6 cellular contexts compared by ENCODE assay signal in the genomic region with DNA sequence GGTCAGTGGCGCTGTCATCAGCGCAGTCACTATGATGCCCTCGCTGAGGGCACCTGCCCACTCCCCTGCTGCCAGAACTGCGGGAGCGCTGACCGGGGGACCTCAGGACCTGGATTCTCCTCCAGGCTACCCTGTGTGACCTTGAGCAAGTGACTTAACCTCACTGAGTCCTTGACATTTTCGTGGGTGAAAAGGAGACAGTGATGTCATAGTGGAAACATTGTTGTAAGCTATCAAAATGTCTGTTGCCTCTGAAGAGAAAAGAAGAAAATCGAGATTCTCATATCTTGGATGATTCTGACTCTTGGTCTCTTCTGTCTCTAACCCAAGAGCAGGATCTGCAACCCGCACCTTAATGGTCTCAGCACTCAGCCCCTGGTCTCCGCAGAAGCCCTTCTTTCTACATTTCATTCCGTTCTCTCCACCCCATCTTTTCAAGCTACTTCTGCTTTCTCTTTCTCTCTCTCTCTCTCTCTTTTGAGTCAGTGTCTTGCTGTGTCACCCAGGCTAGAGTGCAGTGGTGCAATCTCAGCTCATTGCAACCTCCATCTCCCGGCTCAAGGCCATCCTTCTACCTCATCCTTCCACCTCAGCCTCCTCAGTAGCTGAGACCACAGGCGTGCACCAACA. TPM values are rescaled to one million over a fixed set of nuclear protein-coding genes. Genes with fewer than 3 reads are reported as not detected.
DNase-seq lines count a peak whose midpoint lies in the region; ATAC-seq and TF ChIP-seq lines count a peak whose summit lies in the region.

No MANE protein-coding gene starts in this region.

- no peaks in the 10 kb centered on the region for H3K9me3 ChIP-seq in lung (ENCODE audit: control insufficient read depth in 2 of 2, insufficient read depth in 1 of 2, low read length in 1 of 2)

- H3K27ac ChIP-seq in lung (ENCODE audit: low read depth in 1 of 2, low read length in 1 of 2), result peak overlapping the region; percentile 51 to 84

- ATAC-seq in GM18519 (IDR thresholded peaks at IDR 0.05; ENCODE audit: low FRiP score, unreplicated experiment) (peak; percentile 25), HG03432 (IDR thresholded peaks at IDR 0.05; ENCODE audit: unreplicated experiment) (peak; percentile 34), lung (ENCODE audit: insufficient read depth, low FRiP score) (no peak)

- 13 to 22% methylated on average over 13 of the region's 13 CpGs for WGBS in lung, 2 donors

- H3K4me3 ChIP-seq in lung, result peak overlapping the region; percentile 37

- no peaks in the 10 kb centered on the region for H3K27me3 ChIP-seq in lung (ENCODE audit: control insufficient read depth, insufficient read depth)

- H3K4me1 ChIP-seq in lung (ENCODE audit: control insufficient read depth in 2 of 2, insufficient read depth in 2 of 2, low read length in 2 of 2), result peaks cover 0 to 17% of the 10 kb centered on the region in 2 donors

- peak; percentile 20 for DNase-seq in activated T-helper 9 cell treated with anti-CD3 and anti-CD28 coated beads, Interleukin-2, amount 50 U/mL, for 16 hours (ENCODE audit: low read depth)
- DNase-seq in lung (ENCODE audit: low spot score) (no peak), NCI-H774 (lab: John Stamatoyannopoulos, UW) (no peak), D341Med (ENCODE audit: low spot score) (no peak)

- peaks cover 0 to 7% of the 10 kb centered on the region in 2 donors for H3K36me3 ChIP-seq in lung (ENCODE audit: control insufficient read depth in 2 of 2, insufficient read depth in 2 of 2, low read length in 2 of 2)

- no peak for TF ChIP-seq CTCF in lung (IDR thresholded peaks at IDR 0.05; ENCODE audit: control extremely low read depth, extremely low read depth)

RNA-seq across cellular contexts. Expression of gene TUBA4A, which starts 1.0 kb away (rescaled TPM):
- total RNA-seq in lung, result 10 to 100 TPM; 15.6 to 37.9 TPM
- 10 to 100 TPM; 48.1 to 82.1 TPM for polyA plus RNA-seq in lung

RNA-seq across cellular contexts. Expression of gene TUBA4B, which starts 1.7 kb away (rescaled TPM):
- 10 to 100 TPM in 1 of 2 donors, 1 to 10 TPM in 1; 5.7 to 20.3 TPM for total RNA-seq in lung
- polyA plus RNA-seq in lung, result 10 to 100 TPM in 1 of 2 donors, 1 to 10 TPM in 1; 8.7 to 12.2 TPM

RNA-seq across cellular contexts. Expression of gene STK16, which starts 9.4 kb away (rescaled TPM):
- total RNA-seq in lung, result 10 to 100 TPM; 16.2 to 25.7 TPM
- 10 to 100 TPM; 25.2 to 50.5 TPM for polyA plus RNA-seq in lung

RNA-seq across cellular contexts. Expression of gene GLB1L, which starts 9.5 kb away (rescaled TPM):
- 10 to 100 TPM; 18.1 to 18.7 TPM for total RNA-seq in lung
- 1 to 10 TPM; 7.5 to 9.1 TPM for polyA plus RNA-seq in lung

RNA-seq across cellular contexts. Expression of gene DNAJB2, which starts 24.5 kb away (rescaled TPM):
- total RNA-seq in lung, result 10 to 100 TPM; 77.3 to 79.6 TPM
- polyA plus RNA-seq in lung, result 10 to 100 TPM; 63.7 to 73.4 TPM
